8 cellular contexts compared by ENCODE assay signal in genomic region chr14:74019408-74019714, GRCh38. TPM values are rescaled to one million over a fixed set of nuclear protein-coding genes. Genes with fewer than 3 reads are reported as not detected.
DNase-seq lines count a peak whose midpoint lies in the region; ATAC-seq and TF ChIP-seq lines count a peak whose summit lies in the region.

No MANE protein-coding gene starts in this region.

- 0 to 1% methylated on average over 1 to 17 of the region's 17 CpGs for WGBS in transverse colon (ENCODE audit: low coverage in 1 of 2), 2 donors

- H3K27ac ChIP-seq in left lung (peak overlapping the region; percentile 73 to 98), transverse colon (peak overlapping the region; percentile 93 to 100 (median 97))

- peak overlapping the region; percentile 83 for H3K27ac Mint-ChIP-seq in activated naive CD8-positive, alpha-beta T cell treated with anti-CD3 and anti-CD28 coated beads for 36 hours

- H3K4me3 Mint-ChIP-seq in activated T-cell treated with anti-CD3 and anti-CD28 coated beads, Interleukin-2, amount 50 U/mL, for 4 hours, result peak overlapping the region; percentile 93
- H3K4me3 Mint-ChIP-seq in activated naive CD8-positive, alpha-beta T cell treated with anti-CD3 and anti-CD28 coated beads for 36 hours, result peak overlapping the region; percentile 97

- no peak for TF ChIP-seq POLR2A in transverse colon (IDR thresholded peaks at IDR 0.05)

- no peak for DNase-seq in activated T-cell treated with anti-CD3 and anti-CD28 coated beads, Interleukin-2, amount 50 U/mL, for 4 hours
- no peak for DNase-seq in activated T-cell treated with anti-CD3 and anti-CD28 coated beads, Interleukin-2, amount 50 U/mL, for 1 hour
- DNase-seq in activated naive CD8-positive, alpha-beta T cell treated with anti-CD3 and anti-CD28 coated beads for 36 hours, result no peak
- DNase-seq in left lung (no peak), transverse colon (no peak), NCI-H1417 treated with DMSO at 0.1 percent for 48 hours (lab: John Stamatoyannopoulos, UW) (no peak)

- H3K9me3 Mint-ChIP-seq in activated T-cell treated with anti-CD3 and anti-CD28 coated beads, Interleukin-2, amount 50 U/mL, for 4 hours, result no peaks in the 10 kb centered on the region
- H3K9me3 Mint-ChIP-seq in activated naive CD8-positive, alpha-beta T cell treated with anti-CD3 and anti-CD28 coated beads for 36 hours, result no peaks in the 10 kb centered on the region

- intact Hi-C loops in left lung (cut with DNase I) (no loop called here), transverse colon (cut with DNase I; ENCODE audit: low total_unique reads) (loop anchor here (1.0 kb wide), 1 partner anchor 65 kb away; the partner anchor contains the start of genes ALDH6A1 and LIN52)

- TF ChIP-seq EP300 in transverse colon (IDR thresholded peaks at IDR 0.05; ENCODE audit: low read depth), result no peak

- H3K36me3 ChIP-seq in left lung (no peaks in the 10 kb centered on the region), transverse colon (no peaks in the 10 kb centered on the region)

- in situ Hi-C loops in transverse colon (cut with MboI; ENCODE audit: low pct_ligation_motif_present in 1 of 4, low pct_unique_long_range_greater_than_20kb in 1 of 4, low sequenced_read_pairs in 3 of 4), result no loop called here

- peaks cover 10% of the 10 kb centered on the region for H3K4me1 Mint-ChIP-seq in activated T-cell treated with anti-CD3 and anti-CD28 coated beads, Interleukin-2, amount 50 U/mL, for 4 hours (ENCODE audit: low read depth)
- H3K4me1 Mint-ChIP-seq in activated naive CD8-positive, alpha-beta T cell treated with anti-CD3 and anti-CD28 coated beads for 36 hours, result peaks cover 12% of the 10 kb centered on the region

- TF ChIP-seq CTCF in left lung (IDR thresholded peaks at IDR 0.05) (no peak), transverse colon (IDR thresholded peaks at IDR 0.05) (no peak)

- no peak for ATAC-seq in activated T-cell treated with anti-CD3 and anti-CD28 coated beads, Interleukin-2, amount 50 U/mL, for 4 hours
- ATAC-seq in left lung, result no peak
- no peak for ATAC-seq in GM21723 (IDR thresholded peaks at IDR 0.05; ENCODE audit: unreplicated experiment)
- ATAC-seq in GM19324 (IDR thresholded peaks at IDR 0.05; ENCODE audit: low FRiP score, unreplicated experiment), result no peak

- no peaks in the 10 kb centered on the region for H3K27me3 Mint-ChIP-seq in activated T-cell treated with anti-CD3 and anti-CD28 coated beads, Interleukin-2, amount 50 U/mL, for 4 hours (ENCODE audit: low read depth)
- no peaks in the 10 kb centered on the region for H3K27me3 Mint-ChIP-seq in activated naive CD8-positive, alpha-beta T cell treated with anti-CD3 and anti-CD28 coated beads for 36 hours

- H3K4me1 ChIP-seq in left lung, result peaks cover 7 to 14% of the 10 kb centered on the region in 2 donors
- peaks cover 0 to 25% (median 14%) of the 10 kb centered on the region in 4 donors for H3K4me1 ChIP-seq in transverse colon

- no peaks in the 10 kb centered on the region for H3K9me3 ChIP-seq in left lung
- H3K9me3 ChIP-seq in transverse colon, result no peaks in the 10 kb centered on the region

- no peaks in the 10 kb centered on the region for H3K36me3 Mint-ChIP-seq in activated T-cell treated with anti-CD3 and anti-CD28 coated beads, Interleukin-2, amount 50 U/mL, for 4 hours (ENCODE audit: insufficient read depth)
- peaks cover 2% of the 10 kb centered on the region for H3K36me3 Mint-ChIP-seq in activated naive CD8-positive, alpha-beta T cell treated with anti-CD3 and anti-CD28 coated beads for 36 hours

- H3K4me3 ChIP-seq in left lung, result peak overlapping the region; percentile 66 to 81
- peak overlapping the region; percentile 33 to 65 (median 62) for H3K4me3 ChIP-seq in transverse colon

- H3K27me3 ChIP-seq in left lung (no peaks in the 10 kb centered on the region), transverse colon (no peaks in the 10 kb centered on the region)

RNA-seq across cellular contexts. Expression of gene BBOF1, which starts 0.2 kb away (rescaled TPM):
- 1 to 10 TPM; 1.4 to 1.6 (median 1.5) TPM for total RNA-seq in activated T-cell treated with anti-CD3 and anti-CD28 coated beads, Interleukin-2, amount 50 U/mL, for 4 hours
- 1 to 10 TPM; 1.6 to 1.9 TPM for total RNA-seq in activated naive CD8-positive, alpha-beta T cell treated with anti-CD3 and anti-CD28 coated beads for 36 hours
- 1 to 10 TPM; 2.2 to 5.1 TPM for total RNA-seq in left lung
- 1 to 10 TPM; 4.1 to 7.5 (median 5.4) TPM for total RNA-seq in transverse colon

RNA-seq across cellular contexts. Expression of gene ENTPD5, which starts 0.3 kb away (rescaled TPM):
- total RNA-seq in activated T-cell treated with anti-CD3 and anti-CD28 coated beads, Interleukin-2, amount 50 U/mL, for 4 hours, result 1 to 10 TPM; 5.2 to 6.3 (median 5.9) TPM
- 10 to 100 TPM in 1 of 2 experiments, 1 to 10 TPM in 1; 8.8 to 10.5 TPM for total RNA-seq in activated naive CD8-positive, alpha-beta T cell treated with anti-CD3 and anti-CD28 coated beads for 36 hours
- 10 to 100 TPM; 18.7 TPM for total RNA-seq in left lung
- total RNA-seq in transverse colon, result 100 to 1,000 TPM in 3 of 4 donors, 10 to 100 TPM in 1; 60.9 to 311 (median 219) TPM
